In genomic region chr1:10540277-10541005, GRCh38 we compare ENCODE assay signal across 15 cellular contexts.
DNase-seq lines count a peak whose midpoint lies in the region; ATAC-seq and TF ChIP-seq lines count a peak whose summit lies in the region.
"Had no signal": no experiment of that assay in that cellular context is flagged by ENCODE, and none has a peak within 500 bp of the region (broad histone marks: within the 10 kb centered on the region; RNA-seq: fewer than 3 reads in every experiment).

No MANE protein-coding gene starts in this region.

- H3K4me2 ChIP-seq in mammary epithelial cell (ENCODE audit: insufficient read depth, low read depth, low read length), result no peak overlapping the region

- CTCF ChIA-PET in mammary epithelial cell (lab: Charles Lee; ENCODE audit: low non-redundant PET), result no interaction called here
- CTCF ChIA-PET in activated CD4-positive, alpha-beta memory T cell treated with anti-CD3 and anti-CD28 coated beads for 36 hours (lab: Charles Lee), result interaction anchor here (0.6 kb wide), 1 partner anchor 110 kb away, joined by 3 read pairs; the partner anchor contains the start of gene CENPS

- intact Hi-C loops in breast epithelium (cut with DNase I; ENCODE audit: low total_unique reads), result no loop called here
- intact Hi-C loops in mammary epithelial cell (cut with micrococcal nuclease), result no loop called here
- intact Hi-C loops in transverse colon (cut with DNase I; ENCODE audit: low total_unique reads), result no loop called here
- intact Hi-C loops in activated CD4-positive, alpha-beta memory T cell treated with anti-CD3 and anti-CD28 coated beads for 36 hours (cut with micrococcal nuclease), result no loop called here

- H3K27me3 ChIP-seq in breast epithelium (no peaks in the 10 kb centered on the region), mammary epithelial cell (ENCODE audit: insufficient read depth, low read length) (no peaks in the 10 kb centered on the region), transverse colon (no peaks in the 10 kb centered on the region)

- H3K4me3 Mint-ChIP-seq in endothelial cell (ENCODE audit: unreplicated experiment), result no peak overlapping the region
- H3K4me3 Mint-ChIP-seq in activated CD4-positive, alpha-beta memory T cell treated with anti-CD3 and anti-CD28 coated beads for 36 hours, result no peak overlapping the region
- H3K4me3 Mint-ChIP-seq: activated B cell treated with CpG ODN at 0.5 μM for 24 hours; activated naive CD8-positive, alpha-beta T cell treated with anti-CD3 and anti-CD28 coated beads, Interleukin-2, amount 50 U/mL, for 24 hours; dendritic cell treated with granulocyte-macrophage colony-stimulating factor and Interleukin-4, amounts not matched to agents 40 ng/mL and 50 ng/mL, for 4 days had no signal

- no peaks in the 10 kb centered on the region for H4K20me1 ChIP-seq in mammary epithelial cell (ENCODE audit: insufficient read depth, low read length)

- no peak overlapping the region for H2AFZ ChIP-seq in mammary epithelial cell (ENCODE audit: low read depth, low read length)

- DNase-seq in breast epithelium (ENCODE audit: low spot score in 2 of 2) (no peak), mammary epithelial cell (no peak), endothelial cell (ENCODE audit: low spot score) (peak; percentile 38), left lobe of liver (ENCODE audit: low spot score) (no peak), transverse colon (no peak), T-helper 1 cell (no peak), ureter (ENCODE audit: low spot score) (no peak)
- no peak for DNase-seq in activated CD4-positive, alpha-beta memory T cell treated with anti-CD3 and anti-CD28 coated beads for 36 hours
- DNase-seq: activated B cell treated with CpG ODN at 0.5 μM for 24 hours; activated naive CD8-positive, alpha-beta T cell treated with anti-CD3 and anti-CD28 coated beads, Interleukin-2, amount 50 U/mL, for 24 hours; MM.1S had no signal

- peaks cover 32% of the 10 kb centered on the region for H3K4me1 Mint-ChIP-seq in endothelial cell (ENCODE audit: unreplicated experiment)
- peaks cover 27% of the 10 kb centered on the region for H3K4me1 Mint-ChIP-seq in activated CD4-positive, alpha-beta memory T cell treated with anti-CD3 and anti-CD28 coated beads for 36 hours (ENCODE audit: low read depth)
- H3K4me1 Mint-ChIP-seq: activated B cell treated with CpG ODN at 0.5 μM for 24 hours had no signal

- H3K27ac Mint-ChIP-seq in endothelial cell (ENCODE audit: unreplicated experiment), result peak overlapping the region; percentile 74
- H3K27ac Mint-ChIP-seq in activated CD4-positive, alpha-beta memory T cell treated with anti-CD3 and anti-CD28 coated beads for 36 hours, result no peak overlapping the region
- H3K27ac Mint-ChIP-seq: activated B cell treated with CpG ODN at 0.5 μM for 24 hours; activated naive CD8-positive, alpha-beta T cell treated with anti-CD3 and anti-CD28 coated beads, Interleukin-2, amount 50 U/mL, for 24 hours; dendritic cell treated with granulocyte-macrophage colony-stimulating factor and Interleukin-4, amounts not matched to agents 40 ng/mL and 50 ng/mL, for 4 days had no signal

- H3K4me3 ChIP-seq in breast epithelium, result no peak overlapping the region
- no peak overlapping the region for H3K4me3 ChIP-seq in mammary epithelial cell (replicated peaks in 1 of 3; ENCODE audit: insufficient read depth in 1 of 3, low read depth in 2 of 3, low read length in 3 of 3)
- H3K4me3 ChIP-seq in transverse colon, result no peak overlapping the region
- H3K4me3 ChIP-seq: SK-N-MC, thoracic aorta had no signal

- H3K27ac ChIP-seq in breast epithelium (peak overlapping the region; percentile 30 to 43), mammary epithelial cell (ENCODE audit: insufficient read depth, low read depth, low read length) (no peak overlapping the region), transverse colon (peak overlapping the region; percentile 30 to 54 (median 46))
- H3K27ac ChIP-seq: SK-N-MC, thoracic aorta had no signal

- no peak for TF ChIP-seq EP300 in transverse colon (IDR thresholded peaks at IDR 0.05; ENCODE audit: low read depth)

- peaks cover 4% of the 10 kb centered on the region for H3K27me3 Mint-ChIP-seq in endothelial cell (ENCODE audit: unreplicated experiment)
- no peaks in the 10 kb centered on the region for H3K27me3 Mint-ChIP-seq in activated CD4-positive, alpha-beta memory T cell treated with anti-CD3 and anti-CD28 coated beads for 36 hours
- H3K27me3 Mint-ChIP-seq: activated B cell treated with CpG ODN at 0.5 μM for 24 hours; activated naive CD8-positive, alpha-beta T cell treated with anti-CD3 and anti-CD28 coated beads, Interleukin-2, amount 50 U/mL, for 24 hours; dendritic cell treated with granulocyte-macrophage colony-stimulating factor and Interleukin-4, amounts not matched to agents 40 ng/mL and 50 ng/mL, for 4 days had no signal

- no peak for TF ChIP-seq POLR2A in breast epithelium (IDR thresholded peaks at IDR 0.05)
- TF ChIP-seq POLR2A in transverse colon (IDR thresholded peaks at IDR 0.05), result no peak

- no peak overlapping the region for H3K9ac ChIP-seq in mammary epithelial cell (ENCODE audit: insufficient read depth, low read length)

- ATAC-seq in left lobe of liver, result peak; percentile 40
- ATAC-seq: activated naive CD8-positive, alpha-beta T cell treated with anti-CD3 and anti-CD28 coated beads, Interleukin-2, amount 50 U/mL, for 24 hours; HCT116 had no signal

- no TSS peak for BruUV-seq in mammary epithelial cell (replicated peaks; lab: Mats Ljungman, UMichigan)

- in situ Hi-C loops in mammary epithelial cell (cut with MboI; ENCODE audit: low sequenced_read_pairs in 2 of 2), result no loop called here
- in situ Hi-C loops in transverse colon (cut with MboI; ENCODE audit: low pct_ligation_motif_present in 1 of 4, low pct_unique_long_range_greater_than_20kb in 1 of 4, low sequenced_read_pairs in 3 of 4), result no loop called here

- peaks cover 2% of the 10 kb centered on the region for H3K79me2 ChIP-seq in mammary epithelial cell (ENCODE audit: insufficient read depth, low read length)

- H3K4me1 ChIP-seq in breast epithelium (no peaks in the 10 kb centered on the region), mammary epithelial cell (ENCODE audit: insufficient read depth, low read length) (no peaks in the 10 kb centered on the region), transverse colon (peaks cover 0 to 12% (median 1%) of the 10 kb centered on the region in 4 donors)

- no peaks in the 10 kb centered on the region for H3K9me3 ChIP-seq in breast epithelium
- no peaks in the 10 kb centered on the region for H3K9me3 ChIP-seq in mammary epithelial cell (replicated peaks; ENCODE audit: insufficient read depth, low read length)
- H3K9me3 ChIP-seq in transverse colon, result no peaks in the 10 kb centered on the region
- H3K9me3 ChIP-seq: thoracic aorta had no signal

- dilution Hi-C loops in mammary epithelial cell (cut with HindIII; ENCODE audit: low sequenced_read_pairs), result no loop called here

- TF ChIP-seq CTCF in breast epithelium (IDR thresholded peaks at IDR 0.05), result no peak
- TF ChIP-seq CTCF in mammary epithelial cell (conservative IDR thresholded peaks at IDR 0.05 in 1 of 2, IDR thresholded peaks at IDR 0.05 in 1 of 2; ENCODE audit: extremely low read depth in 1 of 2, insufficient read depth in 1 of 2, low read depth in 1 of 2, low read length in 2 of 2), result no peak
- no peak for TF ChIP-seq CTCF in endothelial cell (IDR thresholded peaks at IDR 0.05; ENCODE audit: unreplicated experiment)
- TF ChIP-seq CTCF in transverse colon (IDR thresholded peaks at IDR 0.05), result no peak

- 54% methylated on average over 8 of the region's 9 CpGs for WGBS in mammary epithelial cell (ENCODE audit: low coverage, missing lambda C conversion rate)
- 77 to 91% methylated on average over 9 of the region's 9 CpGs for whole genome bisulfite sequencing in transverse colon (ENCODE audit: low coverage in 1 of 2), 2 donors

- no peaks in the 10 kb centered on the region for H3K36me3 Mint-ChIP-seq in endothelial cell (ENCODE audit: low read depth, unreplicated experiment)
- peaks cover 18% of the 10 kb centered on the region for H3K36me3 Mint-ChIP-seq in activated CD4-positive, alpha-beta memory T cell treated with anti-CD3 and anti-CD28 coated beads for 36 hours

- no peaks in the 10 kb centered on the region for H3K9me3 Mint-ChIP-seq in endothelial cell (ENCODE audit: unreplicated experiment)
- no peaks in the 10 kb centered on the region for H3K9me3 Mint-ChIP-seq in activated CD4-positive, alpha-beta memory T cell treated with anti-CD3 and anti-CD28 coated beads for 36 hours
- H3K9me3 Mint-ChIP-seq: activated B cell treated with CpG ODN at 0.5 μM for 24 hours; activated naive CD8-positive, alpha-beta T cell treated with anti-CD3 and anti-CD28 coated beads, Interleukin-2, amount 50 U/mL, for 24 hours; dendritic cell treated with granulocyte-macrophage colony-stimulating factor and Interleukin-4, amounts not matched to agents 40 ng/mL and 50 ng/mL, for 4 days had no signal

- H3K36me3 ChIP-seq in breast epithelium (no peaks in the 10 kb centered on the region), mammary epithelial cell (ENCODE audit: insufficient read depth, low read length) (no peaks in the 10 kb centered on the region), transverse colon (peaks cover 0 to 7% (median 0%) of the 10 kb centered on the region in 4 donors)
- H3K36me3 ChIP-seq: thoracic aorta had no signal

- POLR2A ChIA-PET in activated CD4-positive, alpha-beta memory T cell treated with anti-CD3 and anti-CD28 coated beads for 36 hours (lab: Charles Lee), result no interaction called here
